ENCODE assay signal across 1 cellular context in the genomic region with DNA sequence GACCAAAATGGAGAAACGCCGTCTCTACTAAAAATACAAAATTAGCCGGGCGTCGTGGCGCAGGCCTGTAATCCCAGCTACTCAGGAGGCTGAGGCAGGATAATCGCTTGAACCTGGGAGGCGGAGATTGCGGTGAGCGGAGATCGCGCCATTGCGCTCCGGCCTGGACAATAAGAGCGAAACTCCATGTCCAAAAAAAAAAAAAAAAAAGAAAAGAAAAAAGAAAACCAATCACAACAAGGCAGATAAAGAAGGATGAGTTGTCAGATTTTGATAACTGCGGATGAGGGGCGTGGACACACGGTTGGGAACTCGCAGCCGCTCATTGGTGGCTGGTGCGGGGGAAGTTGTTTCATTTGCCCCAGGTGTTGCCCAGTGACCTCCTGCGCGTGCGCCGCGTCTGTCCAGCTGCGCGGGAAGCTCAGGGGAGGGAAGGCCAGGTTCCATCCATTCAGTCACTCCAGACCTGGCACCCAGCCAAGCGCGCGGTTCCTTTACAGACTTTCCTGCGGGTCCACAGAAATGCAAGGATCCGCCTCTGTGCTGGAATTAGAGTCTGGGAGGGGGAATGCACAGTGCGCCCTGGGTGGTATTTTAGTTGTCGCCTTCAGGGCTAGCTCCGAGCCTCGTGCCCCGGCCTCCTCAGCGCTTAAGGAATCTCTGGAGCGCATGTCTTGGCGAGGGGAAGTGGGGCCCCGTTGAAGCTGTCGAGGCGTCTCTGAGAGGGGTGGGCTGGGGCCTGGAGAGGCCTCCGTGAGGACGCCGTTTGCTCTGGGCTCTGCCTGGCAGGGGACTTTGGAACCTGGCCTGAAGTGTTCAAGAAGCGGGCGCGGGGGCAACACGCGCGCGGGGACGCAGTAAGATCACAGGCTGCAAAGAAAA.
TF ChIP-seq lines count a peak whose summit lies in the region.

No MANE protein-coding gene starts in this region.

TF ChIP-seq in HepG2, 621 proteins besides CTCF, POLR2A, EP300 and RAD21 (continued from another document and continues in another):
- TF ChIP-seq, protein P1, sequence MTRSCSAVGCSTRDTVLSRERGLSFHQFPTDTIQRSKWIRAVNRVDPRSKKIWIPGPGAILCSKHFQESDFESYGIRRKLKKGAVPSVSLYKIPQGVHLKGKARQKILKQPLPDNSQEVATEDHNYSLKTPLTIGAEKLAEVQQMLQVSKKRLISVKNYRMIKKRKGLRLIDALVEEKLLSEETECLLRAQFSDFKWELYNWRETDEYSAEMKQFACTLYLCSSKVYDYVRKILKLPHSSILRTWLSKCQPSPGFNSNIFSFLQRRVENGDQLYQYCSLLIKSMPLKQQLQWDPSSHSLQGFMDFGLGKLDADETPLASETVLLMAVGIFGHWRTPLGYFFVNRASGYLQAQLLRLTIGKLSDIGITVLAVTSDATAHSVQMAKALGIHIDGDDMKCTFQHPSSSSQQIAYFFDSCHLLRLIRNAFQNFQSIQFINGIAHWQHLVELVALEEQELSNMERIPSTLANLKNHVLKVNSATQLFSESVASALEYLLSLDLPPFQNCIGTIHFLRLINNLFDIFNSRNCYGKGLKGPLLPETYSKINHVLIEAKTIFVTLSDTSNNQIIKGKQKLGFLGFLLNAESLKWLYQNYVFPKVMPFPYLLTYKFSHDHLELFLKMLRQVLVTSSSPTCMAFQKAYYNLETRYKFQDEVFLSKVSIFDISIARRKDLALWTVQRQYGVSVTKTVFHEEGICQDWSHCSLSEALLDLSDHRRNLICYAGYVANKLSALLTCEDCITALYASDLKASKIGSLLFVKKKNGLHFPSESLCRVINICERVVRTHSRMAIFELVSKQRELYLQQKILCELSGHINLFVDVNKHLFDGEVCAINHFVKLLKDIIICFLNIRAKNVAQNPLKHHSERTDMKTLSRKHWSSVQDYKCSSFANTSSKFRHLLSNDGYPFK (CRISPR knock-in tag; IDR thresholded peaks at IDR 0.05; ENCODE audit: borderline replicate concordance): peak; percentile 52; the same call in 1 of the 2 replicates
- TF ChIP-seq, protein P2, sequence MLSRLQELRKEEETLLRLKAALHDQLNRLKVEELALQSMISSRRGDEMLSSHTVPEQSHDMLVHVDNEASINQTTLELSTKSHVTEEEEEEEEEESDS (CRISPR knock-in tag; IDR thresholded peaks at IDR 0.05; ENCODE audit: borderline replicate concordance): no peak
- TF ChIP-seq, protein P3, sequence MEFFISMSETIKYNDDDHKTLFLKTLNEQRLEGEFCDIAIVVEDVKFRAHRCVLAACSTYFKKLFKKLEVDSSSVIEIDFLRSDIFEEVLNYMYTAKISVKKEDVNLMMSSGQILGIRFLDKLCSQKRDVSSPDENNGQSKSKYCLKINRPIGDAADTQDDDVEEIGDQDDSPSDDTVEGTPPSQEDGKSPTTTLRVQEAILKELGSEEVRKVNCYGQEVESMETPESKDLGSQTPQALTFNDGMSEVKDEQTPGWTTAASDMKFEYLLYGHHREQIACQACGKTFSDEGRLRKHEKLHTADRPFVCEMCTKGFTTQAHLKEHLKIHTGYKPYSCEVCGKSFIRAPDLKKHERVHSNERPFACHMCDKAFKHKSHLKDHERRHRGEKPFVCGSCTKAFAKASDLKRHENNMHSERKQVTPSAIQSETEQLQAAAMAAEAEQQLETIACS (CRISPR knock-in tag; IDR thresholded peaks at IDR 0.05): 0 out of 2 replicates have a peak, but pooled peaks have one; percentile 20
- no peak for TF ChIP-seq JUN (CRISPR knock-in tag; IDR thresholded peaks at IDR 0.05)
- TF ChIP-seq ZBTB42 (CRISPR knock-in tag; IDR thresholded peaks at IDR 0.05): peak; percentile 78; the same call in 1 of the 2 replicates
- 0 out of 2 replicates have a peak, but pooled peaks have one; percentile 33 for TF ChIP-seq DMAP1 (CRISPR knock-in tag; IDR thresholded peaks at IDR 0.05)
- no peak for TF ChIP-seq PHB2 (IDR thresholded peaks at IDR 0.05; ENCODE audit: partially characterized antibody)
- no peak for TF ChIP-seq CC2D1A (CRISPR knock-in tag; IDR thresholded peaks at IDR 0.05)
- peak; percentile 10; the same call in 1 of the 2 replicates for TF ChIP-seq SAP130 (CRISPR knock-in tag; IDR thresholded peaks at IDR 0.05; ENCODE audit: low read depth)
- TF ChIP-seq TOPORS (CRISPR knock-in tag; IDR thresholded peaks at IDR 0.05): 0 out of 2 replicates have a peak, but pooled peaks have one; percentile 47
- no peak for TF ChIP-seq ZNF720 (CRISPR knock-in tag; IDR thresholded peaks at IDR 0.05)
- TF ChIP-seq ZNF136 (CRISPR knock-in tag; IDR thresholded peaks at IDR 0.05; ENCODE audit: low read depth): peak; percentile 26; the same call in 1 of the 2 replicates
- TF ChIP-seq U2AF2 (IDR thresholded peaks at IDR 0.05; ENCODE audit: low read depth, low read length): no peak
- TF ChIP-seq KAT2B (IDR thresholded peaks at IDR 0.05; ENCODE audit: borderline replicate concordance, low read depth, low read length): no peak
- TF ChIP-seq RARA (CRISPR knock-in tag; IDR thresholded peaks at IDR 0.05): no peak
- TF ChIP-seq ZNF891 (CRISPR knock-in tag; IDR thresholded peaks at IDR 0.05): no peak; the same call in none of the 2 replicates
- TF ChIP-seq ZNF367 (CRISPR knock-in tag; IDR thresholded peaks at IDR 0.05; ENCODE audit: borderline replicate concordance): no peak
- TF ChIP-seq DNMT3B (CRISPR knock-in tag; conservative IDR thresholded peaks at IDR 0.05): no peak
- TF ChIP-seq, protein P4, sequence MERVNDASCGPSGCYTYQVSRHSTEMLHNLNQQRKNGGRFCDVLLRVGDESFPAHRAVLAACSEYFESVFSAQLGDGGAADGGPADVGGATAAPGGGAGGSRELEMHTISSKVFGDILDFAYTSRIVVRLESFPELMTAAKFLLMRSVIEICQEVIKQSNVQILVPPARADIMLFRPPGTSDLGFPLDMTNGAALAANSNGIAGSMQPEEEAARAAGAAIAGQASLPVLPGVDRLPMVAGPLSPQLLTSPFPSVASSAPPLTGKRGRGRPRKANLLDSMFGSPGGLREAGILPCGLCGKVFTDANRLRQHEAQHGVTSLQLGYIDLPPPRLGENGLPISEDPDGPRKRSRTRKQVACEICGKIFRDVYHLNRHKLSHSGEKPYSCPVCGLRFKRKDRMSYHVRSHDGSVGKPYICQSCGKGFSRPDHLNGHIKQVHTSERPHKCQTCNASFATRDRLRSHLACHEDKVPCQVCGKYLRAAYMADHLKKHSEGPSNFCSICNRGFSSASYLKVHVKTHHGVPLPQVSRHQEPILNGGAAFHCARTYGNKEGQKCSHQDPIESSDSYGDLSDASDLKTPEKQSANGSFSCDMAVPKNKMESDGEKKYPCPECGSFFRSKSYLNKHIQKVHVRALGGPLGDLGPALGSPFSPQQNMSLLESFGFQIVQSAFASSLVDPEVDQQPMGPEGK (CRISPR knock-in tag; IDR thresholded peaks at IDR 0.05): no peak
- TF ChIP-seq FOXK2 (IDR thresholded peaks at IDR 0.05): 0 out of 2 replicates have a peak, but pooled peaks have one; percentile 8
- TF ChIP-seq, protein P5, sequence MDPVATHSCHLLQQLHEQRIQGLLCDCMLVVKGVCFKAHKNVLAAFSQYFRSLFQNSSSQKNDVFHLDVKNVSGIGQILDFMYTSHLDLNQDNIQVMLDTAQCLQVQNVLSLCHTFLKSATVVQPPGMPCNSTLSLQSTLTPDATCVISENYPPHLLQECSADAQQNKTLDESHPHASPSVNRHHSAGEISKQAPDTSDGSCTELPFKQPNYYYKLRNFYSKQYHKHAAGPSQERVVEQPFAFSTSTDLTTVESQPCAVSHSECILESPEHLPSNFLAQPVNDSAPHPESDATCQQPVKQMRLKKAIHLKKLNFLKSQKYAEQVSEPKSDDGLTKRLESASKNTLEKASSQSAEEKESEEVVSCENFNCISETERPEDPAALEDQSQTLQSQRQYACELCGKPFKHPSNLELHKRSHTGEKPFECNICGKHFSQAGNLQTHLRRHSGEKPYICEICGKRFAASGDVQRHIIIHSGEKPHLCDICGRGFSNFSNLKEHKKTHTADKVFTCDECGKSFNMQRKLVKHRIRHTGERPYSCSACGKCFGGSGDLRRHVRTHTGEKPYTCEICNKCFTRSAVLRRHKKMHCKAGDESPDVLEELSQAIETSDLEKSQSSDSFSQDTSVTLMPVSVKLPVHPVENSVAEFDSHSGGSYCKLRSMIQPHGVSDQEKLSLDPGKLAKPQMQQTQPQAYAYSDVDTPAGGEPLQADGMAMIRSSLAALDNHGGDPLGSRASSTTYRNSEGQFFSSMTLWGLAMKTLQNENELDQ (CRISPR knock-in tag; IDR thresholded peaks at IDR 0.05; ENCODE audit: borderline replicate concordance): no peak
- TF ChIP-seq IKZF1 (IDR thresholded peaks at IDR 0.05): no peak
- TF ChIP-seq SP1 (IDR thresholded peaks at IDR 0.05): no peak
- no peak; the same call in 1 of the 2 replicates for TF ChIP-seq SP1 (CRISPR knock-in tag; IDR thresholded peaks at IDR 0.05)
- TF ChIP-seq, protein P6, sequence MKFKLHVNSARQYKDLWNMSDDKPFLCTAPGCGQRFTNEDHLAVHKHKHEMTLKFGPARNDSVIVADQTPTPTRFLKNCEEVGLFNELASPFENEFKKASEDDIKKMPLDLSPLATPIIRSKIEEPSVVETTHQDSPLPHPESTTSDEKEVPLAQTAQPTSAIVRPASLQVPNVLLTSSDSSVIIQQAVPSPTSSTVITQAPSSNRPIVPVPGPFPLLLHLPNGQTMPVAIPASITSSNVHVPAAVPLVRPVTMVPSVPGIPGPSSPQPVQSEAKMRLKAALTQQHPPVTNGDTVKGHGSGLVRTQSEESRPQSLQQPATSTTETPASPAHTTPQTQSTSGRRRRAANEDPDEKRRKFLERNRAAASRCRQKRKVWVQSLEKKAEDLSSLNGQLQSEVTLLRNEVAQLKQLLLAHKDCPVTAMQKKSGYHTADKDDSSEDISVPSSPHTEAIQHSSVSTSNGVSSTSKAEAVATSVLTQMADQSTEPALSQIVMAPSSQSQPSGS (CRISPR knock-in tag; IDR thresholded peaks at IDR 0.05): no peak; the same call in 1 of the 2 replicates
- TF ChIP-seq, protein P7, sequence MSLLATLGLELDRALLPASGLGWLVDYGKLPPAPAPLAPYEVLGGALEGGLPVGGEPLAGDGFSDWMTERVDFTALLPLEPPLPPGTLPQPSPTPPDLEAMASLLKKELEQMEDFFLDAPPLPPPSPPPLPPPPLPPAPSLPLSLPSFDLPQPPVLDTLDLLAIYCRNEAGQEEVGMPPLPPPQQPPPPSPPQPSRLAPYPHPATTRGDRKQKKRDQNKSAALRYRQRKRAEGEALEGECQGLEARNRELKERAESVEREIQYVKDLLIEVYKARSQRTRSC (CRISPR knock-in tag; IDR thresholded peaks at IDR 0.05; ENCODE audit: low read depth): 0 out of 2 replicates have a peak, but pooled peaks have one; percentile 7
- TF ChIP-seq, protein P8, sequence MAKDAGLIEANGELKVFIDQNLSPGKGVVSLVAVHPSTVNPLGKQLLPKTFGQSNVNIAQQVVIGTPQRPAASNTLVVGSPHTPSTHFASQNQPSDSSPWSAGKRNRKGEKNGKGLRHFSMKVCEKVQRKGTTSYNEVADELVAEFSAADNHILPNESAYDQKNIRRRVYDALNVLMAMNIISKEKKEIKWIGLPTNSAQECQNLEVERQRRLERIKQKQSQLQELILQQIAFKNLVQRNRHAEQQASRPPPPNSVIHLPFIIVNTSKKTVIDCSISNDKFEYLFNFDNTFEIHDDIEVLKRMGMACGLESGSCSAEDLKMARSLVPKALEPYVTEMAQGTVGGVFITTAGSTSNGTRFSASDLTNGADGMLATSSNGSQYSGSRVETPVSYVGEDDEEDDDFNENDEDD (CRISPR knock-in tag; IDR thresholded peaks at IDR 0.05; ENCODE audit: borderline replicate concordance): peak; percentile 97
- TF ChIP-seq ZNF460 (CRISPR knock-in tag; IDR thresholded peaks at IDR 0.05; ENCODE audit: borderline replicate concordance): no peak
- 0 out of 2 replicates have a peak, but pooled peaks have one; percentile 59 for TF ChIP-seq CHD4 (IDR thresholded peaks at IDR 0.05; ENCODE audit: borderline replicate concordance, low read length)
- TF ChIP-seq ZBTB20 (CRISPR knock-in tag; IDR thresholded peaks at IDR 0.05; ENCODE audit: borderline replicate concordance, low read depth): no peak; the same call in 1 of the 2 replicates
- TF ChIP-seq ZNF350 (CRISPR knock-in tag; IDR thresholded peaks at IDR 0.05; ENCODE audit: borderline replicate concordance, low read depth): peak; percentile 61; the same call in 1 of the 2 replicates
- no peak; the same call in 1 of the 2 replicates for TF ChIP-seq ZNF546 (CRISPR knock-in tag; conservative IDR thresholded peaks at IDR 0.05)
- peak; percentile 82 for TF ChIP-seq ARNT2 (CRISPR knock-in tag; IDR thresholded peaks at IDR 0.05; ENCODE audit: low read depth)
- TF ChIP-seq HMG20A (CRISPR knock-in tag; IDR thresholded peaks at IDR 0.05; ENCODE audit: borderline replicate concordance): no peak
- TF ChIP-seq SP5 (CRISPR knock-in tag; IDR thresholded peaks at IDR 0.05; ENCODE audit: borderline replicate concordance, low read depth): no peak
- TF ChIP-seq, protein P9, sequence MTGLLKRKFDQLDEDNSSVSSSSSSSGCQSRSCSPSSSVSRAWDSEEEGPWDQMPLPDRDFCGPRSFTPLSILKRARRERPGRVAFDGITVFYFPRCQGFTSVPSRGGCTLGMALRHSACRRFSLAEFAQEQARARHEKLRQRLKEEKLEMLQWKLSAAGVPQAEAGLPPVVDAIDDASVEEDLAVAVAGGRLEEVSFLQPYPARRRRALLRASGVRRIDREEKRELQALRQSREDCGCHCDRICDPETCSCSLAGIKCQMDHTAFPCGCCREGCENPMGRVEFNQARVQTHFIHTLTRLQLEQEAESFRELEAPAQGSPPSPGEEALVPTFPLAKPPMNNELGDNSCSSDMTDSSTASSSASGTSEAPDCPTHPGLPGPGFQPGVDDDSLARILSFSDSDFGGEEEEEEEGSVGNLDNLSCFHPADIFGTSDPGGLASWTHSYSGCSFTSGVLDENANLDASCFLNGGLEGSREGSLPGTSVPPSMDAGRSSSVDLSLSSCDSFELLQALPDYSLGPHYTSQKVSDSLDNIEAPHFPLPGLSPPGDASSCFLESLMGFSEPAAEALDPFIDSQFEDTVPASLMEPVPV (CRISPR knock-in tag; IDR thresholded peaks at IDR 0.05): peak; percentile 79; the same call in 1 of the 2 replicates
- TF ChIP-seq ZNF317 (CRISPR knock-in tag; IDR thresholded peaks at IDR 0.05): no peak
- TF ChIP-seq, protein P10, sequence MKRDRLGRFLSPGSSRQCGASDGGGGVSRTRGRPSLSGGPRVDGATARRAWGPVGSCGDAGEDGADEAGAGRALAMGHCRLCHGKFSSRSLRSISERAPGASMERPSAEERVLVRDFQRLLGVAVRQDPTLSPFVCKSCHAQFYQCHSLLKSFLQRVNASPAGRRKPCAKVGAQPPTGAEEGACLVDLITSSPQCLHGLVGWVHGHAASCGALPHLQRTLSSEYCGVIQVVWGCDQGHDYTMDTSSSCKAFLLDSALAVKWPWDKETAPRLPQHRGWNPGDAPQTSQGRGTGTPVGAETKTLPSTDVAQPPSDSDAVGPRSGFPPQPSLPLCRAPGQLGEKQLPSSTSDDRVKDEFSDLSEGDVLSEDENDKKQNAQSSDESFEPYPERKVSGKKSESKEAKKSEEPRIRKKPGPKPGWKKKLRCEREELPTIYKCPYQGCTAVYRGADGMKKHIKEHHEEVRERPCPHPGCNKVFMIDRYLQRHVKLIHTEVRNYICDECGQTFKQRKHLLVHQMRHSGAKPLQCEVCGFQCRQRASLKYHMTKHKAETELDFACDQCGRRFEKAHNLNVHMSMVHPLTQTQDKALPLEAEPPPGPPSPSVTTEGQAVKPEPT (CRISPR knock-in tag; IDR thresholded peaks at IDR 0.05; ENCODE audit: low read depth): peak; percentile 19; the same call in 1 of the 2 replicates
- TF ChIP-seq RELA (CRISPR knock-in tag; IDR thresholded peaks at IDR 0.05): no peak
- TF ChIP-seq GATA4 (IDR thresholded peaks at IDR 0.05; ENCODE audit: borderline replicate concordance, low read depth): no peak
- TF ChIP-seq ZNF839 (CRISPR knock-in tag; IDR thresholded peaks at IDR 0.05; ENCODE audit: borderline replicate concordance): no peak; the same call in 1 of the 2 replicates
